11 cellular contexts compared by ENCODE assay signal in the genomic region with DNA sequence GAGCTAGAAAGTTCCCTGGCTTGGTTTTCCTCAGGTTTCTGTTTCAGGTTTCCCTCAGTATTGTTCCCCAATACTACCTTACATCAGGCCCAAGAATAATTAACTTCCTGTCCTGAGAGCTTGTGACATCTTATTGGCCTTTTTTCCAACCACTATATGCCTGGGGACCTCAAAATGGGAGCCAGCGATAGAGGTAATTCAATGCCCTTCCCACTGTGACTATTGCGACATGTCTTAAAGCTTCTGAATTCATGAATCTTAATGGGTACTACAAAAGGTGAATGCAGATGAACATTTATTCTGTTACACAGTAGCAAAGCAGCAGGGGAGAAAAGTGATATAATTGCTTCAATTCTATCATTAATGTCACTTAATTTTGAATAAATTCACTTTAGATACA.
"Had no signal": no experiment of that assay in that cellular context is flagged by ENCODE, and none has a peak within 500 bp of the region (broad histone marks: within the 10 kb centered on the region; RNA-seq: fewer than 3 reads in every experiment).

No MANE protein-coding gene starts in this region.

- H3K4me3 ChIP-seq: gastrocnemius medialis, ovary had no signal

- DNase-seq: activated CD4-positive, alpha-beta T cell treated with anti-CD3 and anti-CD28 coated beads, Interleukin-2, amount 10 ng/mL, durations not matched to agents 7 days and 5 days; activated CD8-positive, alpha-beta memory T cell treated with anti-CD3 and anti-CD28 coated beads for 24 hours; activated naive CD8-positive, alpha-beta T cell treated with anti-CD3 and anti-CD28 coated beads, Interleukin-2, amount 10 ng/mL, durations not matched to agents 7 days and 5 days; anterior cingulate cortex; brain microvascular endothelial cell; gastrocnemius medialis; mammary epithelial cell; naive B cell; ovary had no signal

- H3K27ac Mint-ChIP-seq: activated CD4-positive, alpha-beta T cell treated with anti-CD3 and anti-CD28 coated beads, Interleukin-2, amount 10 ng/mL, durations not matched to agents 7 days and 5 days; activated naive CD8-positive, alpha-beta T cell treated with anti-CD3 and anti-CD28 coated beads, Interleukin-2, amount 10 ng/mL, durations not matched to agents 7 days and 5 days; stimulated activated memory B cell treated with anti-CD40 and anti-IgM and Interleukin-4, amounts not matched to agents 10 μg/mL and 1 μg/mL and 100 μg/mL, for 72 hours had no signal

- ATAC-seq: gastrocnemius medialis; stimulated activated memory B cell treated with anti-CD40 and anti-IgM and Interleukin-4, amounts not matched to agents 10 μg/mL and 1 μg/mL and 100 μg/mL, for 72 hours had no signal

- H3K27ac ChIP-seq: brain microvascular endothelial cell, epithelial cell of prostate, gastrocnemius medialis, ovary had no signal

- H3K4me3 Mint-ChIP-seq: activated CD4-positive, alpha-beta T cell treated with anti-CD3 and anti-CD28 coated beads, Interleukin-2, amount 10 ng/mL, durations not matched to agents 7 days and 5 days; activated naive CD8-positive, alpha-beta T cell treated with anti-CD3 and anti-CD28 coated beads, Interleukin-2, amount 10 ng/mL, durations not matched to agents 7 days and 5 days; naive B cell; stimulated activated memory B cell treated with anti-CD40 and anti-IgM and Interleukin-4, amounts not matched to agents 10 μg/mL and 1 μg/mL and 100 μg/mL, for 72 hours had no signal

- H3K36me3 ChIP-seq: brain microvascular endothelial cell, gastrocnemius medialis, ovary had no signal

- H3K36me3 Mint-ChIP-seq: stimulated activated memory B cell treated with anti-CD40 and anti-IgM and Interleukin-4, amounts not matched to agents 10 μg/mL and 1 μg/mL and 100 μg/mL, for 72 hours had no signal

- H3K27me3 ChIP-seq: brain microvascular endothelial cell, gastrocnemius medialis, ovary had no signal

- H3K9me3 Mint-ChIP-seq: activated CD4-positive, alpha-beta T cell treated with anti-CD3 and anti-CD28 coated beads, Interleukin-2, amount 10 ng/mL, durations not matched to agents 7 days and 5 days; activated naive CD8-positive, alpha-beta T cell treated with anti-CD3 and anti-CD28 coated beads, Interleukin-2, amount 10 ng/mL, durations not matched to agents 7 days and 5 days; naive B cell; stimulated activated memory B cell treated with anti-CD40 and anti-IgM and Interleukin-4, amounts not matched to agents 10 μg/mL and 1 μg/mL and 100 μg/mL, for 72 hours had no signal

- H3K27me3 Mint-ChIP-seq: activated CD4-positive, alpha-beta T cell treated with anti-CD3 and anti-CD28 coated beads, Interleukin-2, amount 10 ng/mL, durations not matched to agents 7 days and 5 days; activated naive CD8-positive, alpha-beta T cell treated with anti-CD3 and anti-CD28 coated beads, Interleukin-2, amount 10 ng/mL, durations not matched to agents 7 days and 5 days; naive B cell; stimulated activated memory B cell treated with anti-CD40 and anti-IgM and Interleukin-4, amounts not matched to agents 10 μg/mL and 1 μg/mL and 100 μg/mL, for 72 hours had no signal

- H3K9me3 ChIP-seq: gastrocnemius medialis, ovary had no signal
